1 cellular context compared by ENCODE assay signal in genomic region chr19:4234142-4234861, GRCh38.
TF ChIP-seq lines count a peak whose summit lies in the region.

No MANE protein-coding gene starts in this region.

TF ChIP-seq in HepG2, 621 proteins besides CTCF, POLR2A, EP300 and RAD21 (continued from another document and continues in another):
- TF ChIP-seq ZNF318 (CRISPR knock-in tag; IDR thresholded peaks at IDR 0.05) (no peak), DZIP1 (CRISPR knock-in tag; IDR thresholded peaks at IDR 0.05) (no peak), ZNF484 (CRISPR knock-in tag; IDR thresholded peaks at IDR 0.05; ENCODE audit: borderline replicate concordance, low read depth) (no peak), ZBTB34 (CRISPR knock-in tag; IDR thresholded peaks at IDR 0.05) (no peak), KLF6 (CRISPR knock-in tag; IDR thresholded peaks at IDR 0.05) (no peak), TCF7 (IDR thresholded peaks at IDR 0.05; ENCODE audit: low read depth) (no peak), AGO2 (optimal IDR thresholded peaks at IDR 0.05; ENCODE audit: low read depth, low read length) (no peak), MAFK (conservative IDR thresholded peaks at IDR 0.05 in 1 of 2, IDR thresholded peaks at IDR 0.05 in 1 of 2; ENCODE audit: low read length in 2 of 2) (no peak), ZNF138 (CRISPR knock-in tag; IDR thresholded peaks at IDR 0.05; ENCODE audit: low read depth) (no peak), SIX1 (CRISPR knock-in tag; IDR thresholded peaks at IDR 0.05; ENCODE audit: borderline replicate concordance) (no peak), MNT (IDR thresholded peaks at IDR 0.05) (no peak), PCBP1 (IDR thresholded peaks at IDR 0.05; ENCODE audit: borderline replicate concordance, low read depth, low read length) (no peak), ZNF354B (CRISPR knock-in tag; IDR thresholded peaks at IDR 0.05) (no peak), RFX5 (IDR thresholded peaks at IDR 0.05; ENCODE audit: low read depth, low read length) (no peak), ZNF704 (CRISPR knock-in tag; IDR thresholded peaks at IDR 0.05; ENCODE audit: borderline replicate concordance) (no peak), RBM39 (IDR thresholded peaks at IDR 0.05; ENCODE audit: low read depth, low read length, poor library complexity, severe bottlenecking) (no peak), GFI1 (CRISPR knock-in tag; IDR thresholded peaks at IDR 0.05; ENCODE audit: borderline replicate concordance) (peak; percentile 46; the same call in 1 of the 2 replicates), ATF3 (CRISPR knock-in tag; IDR thresholded peaks at IDR 0.05) (no peak), NBN (conservative IDR thresholded peaks at IDR 0.05) (no peak), NFE2L1 (CRISPR knock-in tag; IDR thresholded peaks at IDR 0.05; ENCODE audit: borderline replicate concordance) (no peak), ZNF30 (CRISPR knock-in tag; IDR thresholded peaks at IDR 0.05) (no peak), ZNF343 (CRISPR knock-in tag; IDR thresholded peaks at IDR 0.05) (no peak), ELK4 (CRISPR knock-in tag; IDR thresholded peaks at IDR 0.05; ENCODE audit: borderline replicate concordance) (no peak), PHF8 (CRISPR knock-in tag; IDR thresholded peaks at IDR 0.05) (no peak), DBP (CRISPR knock-in tag; IDR thresholded peaks at IDR 0.05; ENCODE audit: not compliant biosample characterization) (peak; percentile 26), ZNF430 (CRISPR knock-in tag; IDR thresholded peaks at IDR 0.05) (no peak), GZF1 (CRISPR knock-in tag; IDR thresholded peaks at IDR 0.05) (no peak), ZNF766 (CRISPR knock-in tag; IDR thresholded peaks at IDR 0.05; ENCODE audit: borderline replicate concordance) (no peak), GTF2F1 (IDR thresholded peaks at IDR 0.05; ENCODE audit: low read length) (no peak), ARNT2 (CRISPR knock-in tag; IDR thresholded peaks at IDR 0.05; ENCODE audit: low read depth) (no peak), MXD3 (CRISPR knock-in tag; IDR thresholded peaks at IDR 0.05) (no peak), TFE3 (CRISPR knock-in tag; IDR thresholded peaks at IDR 0.05) (no peak), TBX3 (IDR thresholded peaks at IDR 0.05; ENCODE audit: borderline replicate concordance) (no peak), IKZF4 (CRISPR knock-in tag; IDR thresholded peaks at IDR 0.05; ENCODE audit: borderline replicate concordance, low read depth, not compliant biosample characterization) (no peak)
